Comparison of ENCODE assay signal across 9 cellular contexts in genomic region chr6:89997456-89998445, GRCh38.
A peak's percentile ranks its signal among the peaks of the same experiment; 100 is the strongest.
DNase-seq lines count a peak whose midpoint lies in the region; ATAC-seq and TF ChIP-seq lines count a peak whose summit lies in the region.
"Had no signal": no experiment of that assay in that cellular context is flagged by ENCODE, and none has a peak within 500 bp of the region (broad histone marks: within the 10 kb centered on the region; RNA-seq: fewer than 3 reads in every experiment).

No MANE protein-coding gene starts in this region.

- H2BK120ac ChIP-seq in trophoblast cell (ENCODE audit: insufficient read depth, low read length, poor library complexity): no peak overlapping the region

- H3K9ac ChIP-seq in trophoblast cell (ENCODE audit: low read length): no peak overlapping the region

- no peak overlapping the region for H3K4me2 ChIP-seq in trophoblast cell (ENCODE audit: low read length)

- H3K36me3 ChIP-seq in body of pancreas (replicated peaks in 1 of 2; ENCODE audit: insufficient read depth in 1 of 2, low read depth in 2 of 2) (no peaks in the 10 kb centered on the region), trophoblast cell (ENCODE audit: control insufficient read depth in 1 of 2, insufficient read depth in 2 of 2, low read length in 2 of 2) (peaks cover 0 to 2% of the 10 kb centered on the region in 2 experiments)

- H2AK5ac ChIP-seq in trophoblast cell (ENCODE audit: low read length): no peak overlapping the region

- no peak overlapping the region for H4K91ac ChIP-seq in trophoblast cell (ENCODE audit: low read depth, low read length)

- H3K4me1 ChIP-seq in body of pancreas (peaks cover 14% of the 10 kb centered on the region), trophoblast cell (ENCODE audit: control insufficient read depth in 1 of 2, insufficient read depth in 2 of 2, low read length in 2 of 2) (peaks cover 0 to 2% of the 10 kb centered on the region in 2 experiments)

- peak; percentile 22 for DNase-seq in H4 (ENCODE audit: low spot score)
- peak; percentile 87 to 92 for DNase-seq in NCI-H446 (lab: John Stamatoyannopoulos, UW)
- peak; percentile 31 to 43 (median 35) for DNase-seq in body of pancreas
- DNase-seq in trophoblast cell: no peak
- no peak for DNase-seq in NCI-H1436 (lab: John Stamatoyannopoulos, UW)
- DNase-seq in germinal center (ENCODE audit: low spot score): no peak
- no peak for DNase-seq in foreskin melanocyte
- DNase-seq: activated CD4-positive, alpha-beta T cell treated with anti-CD3 and anti-CD28 coated beads for 1 hour; NCI-H82 had no signal

- H3K14ac ChIP-seq in trophoblast cell (ENCODE audit: low read length): no peak overlapping the region

- intact Hi-C loops in body of pancreas (cut with DNase I): no loop called here

- no peak for TF ChIP-seq POLR2A in body of pancreas (IDR thresholded peaks at IDR 0.05)

- no peak overlapping the region for H2AFZ ChIP-seq in trophoblast cell (ENCODE audit: insufficient read depth, low read length, poor library complexity)

- H3K4ac ChIP-seq in trophoblast cell (ENCODE audit: low read depth, low read length): no peak overlapping the region

- H4K8ac ChIP-seq in trophoblast cell (ENCODE audit: low read depth, low read length): no peak overlapping the region

- H3K27ac ChIP-seq in body of pancreas (peak overlapping the region in 3 of 4 donors; percentile 6 to 44 (median 14)), trophoblast cell (ENCODE audit: low read depth, low read length) (no peak overlapping the region)

- peak; percentile 81 for ATAC-seq in body of pancreas

- no peaks in the 10 kb centered on the region for H3K79me1 ChIP-seq in trophoblast cell (ENCODE audit: low read length)

- H3K27me3 ChIP-seq in body of pancreas (no peaks in the 10 kb centered on the region), trophoblast cell (ENCODE audit: insufficient read depth, low read length) (no peaks in the 10 kb centered on the region)

- no peaks in the 10 kb centered on the region for H3K79me2 ChIP-seq in trophoblast cell (ENCODE audit: control insufficient read depth, insufficient read depth, low read length, poor library complexity)

- WGBS in body of pancreas, 2 donors: 66 to 71% methylated on average over 6 of the region's 6 CpGs
- WGBS in trophoblast cell (ENCODE audit: extremely low coverage, insufficient coverage, insufficient read length): no CpG with 5 or more reads among the region's 6 CpGs

- H3K23ac ChIP-seq in trophoblast cell (ENCODE audit: low read length): no peak overlapping the region

- no peak overlapping the region for H3K18ac ChIP-seq in trophoblast cell (ENCODE audit: low read length)

- no peak for TF ChIP-seq CTCF in body of pancreas (IDR thresholded peaks at IDR 0.05)

- no peak overlapping the region for H2BK5ac ChIP-seq in trophoblast cell (ENCODE audit: low read depth, low read length, poor library complexity)

- H3K4me3 ChIP-seq in body of pancreas (no peak overlapping the region), trophoblast cell (ENCODE audit: low read depth, low read length) (no peak overlapping the region)

- no peak overlapping the region for H4K12ac ChIP-seq in trophoblast cell (ENCODE audit: low read depth, low read length)

- H3K9me3 ChIP-seq in body of pancreas: no peaks in the 10 kb centered on the region
- H3K9me3 ChIP-seq in trophoblast cell (ENCODE audit: insufficient read depth, low read depth, low read length): peaks cover 2% of the 10 kb centered on the region

- H2BK12ac ChIP-seq in trophoblast cell (ENCODE audit: low read length): peak overlapping the region; percentile 17

Comparison
In these comparisons a context has a peak if more than half of its experiments do, and no peak if none do; other contexts are left out.
1. DNase-seq: peak in H4 (single experiment), NCI-H446 (2 of 2) and body of pancreas (4 of 4); none in trophoblast cell (0 of 2), NCI-H1436 (single experiment), germinal center (single experiment) and foreskin melanocyte (single experiment).